In the genomic region with DNA sequence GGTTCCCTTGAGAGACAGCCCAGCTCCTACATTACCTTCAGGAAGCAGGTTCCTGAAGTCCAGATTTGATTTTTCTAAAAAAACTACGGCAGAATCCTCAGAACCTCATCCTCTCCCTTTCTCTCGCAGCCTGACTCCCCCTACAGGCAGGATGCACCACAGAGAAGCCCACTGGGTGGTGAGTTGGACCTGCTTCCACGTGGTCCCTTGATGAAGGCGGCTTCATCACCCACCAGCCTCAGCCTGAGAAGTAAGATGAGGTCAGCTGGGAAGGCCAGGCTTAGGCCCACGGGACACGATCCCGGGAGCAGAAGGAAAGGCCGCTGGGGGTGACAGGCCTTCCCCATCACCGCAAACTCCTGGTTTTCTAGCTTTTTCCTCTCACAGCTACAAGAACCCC, we compare ENCODE assay signal across 11 cellular contexts.
DNase-seq lines count a peak whose midpoint lies in the region; ATAC-seq and TF ChIP-seq lines count a peak whose summit lies in the region.
"Had no signal": no experiment of that assay in that cellular context is flagged by ENCODE, and none has a peak within 500 bp of the region (broad histone marks: within the 10 kb centered on the region; RNA-seq: fewer than 3 reads in every experiment).

No MANE protein-coding gene starts in this region.

- no peaks in the 10 kb centered on the region for H3K9me2 ChIP-seq in SU-DHL-6 (replicated peaks; ENCODE audit: insufficient read depth, low read length)

- no peaks in the 10 kb centered on the region for H4K20me1 ChIP-seq in SU-DHL-6 (ENCODE audit: low read depth, low read length)

- no peak overlapping the region for H2AFZ ChIP-seq in SU-DHL-6 (ENCODE audit: low read depth, low read length, severe bottlenecking)

- H3K36me3 ChIP-seq in SU-DHL-6 (ENCODE audit: low read length) (no peaks in the 10 kb centered on the region), thoracic aorta (peaks cover 48% of the 10 kb centered on the region)

- no peaks in the 10 kb centered on the region for H3K79me2 ChIP-seq in SU-DHL-6 (ENCODE audit: insufficient read depth, low read length)

- TF ChIP-seq CTCF in GM13977 (IDR thresholded peaks at IDR 0.05; ENCODE audit: extremely low read depth, insufficient read depth, missing control alignments), result peak; percentile 33
- TF ChIP-seq CTCF in SU-DHL-6 (IDR thresholded peaks at IDR 0.05; ENCODE audit: insufficient read depth, low read length, poor library complexity, severe bottlenecking), result peak; percentile 60
- peak; percentile 46 for TF ChIP-seq CTCF in fibroblast of pulmonary artery (IDR thresholded peaks at IDR 0.05; ENCODE audit: low read length, missing control alignments)
- TF ChIP-seq CTCF in thoracic aorta (IDR thresholded peaks at IDR 0.05), result peak; percentile 15

- H3K4me3 ChIP-seq in SU-DHL-6 (ENCODE audit: insufficient read depth, low read length, poor library complexity, severe bottlenecking) (no peak overlapping the region), fibroblast of pulmonary artery (replicated peaks; ENCODE audit: low read depth, low read length) (no peak overlapping the region), thoracic aorta (no peak overlapping the region)

- no peak overlapping the region for H3K9ac ChIP-seq in SU-DHL-6 (ENCODE audit: low read length)

- no peaks in the 10 kb centered on the region for H3K27me3 ChIP-seq in SU-DHL-6 (ENCODE audit: low read length)
- no peaks in the 10 kb centered on the region for H3K27me3 ChIP-seq in thoracic aorta (replicated peaks; ENCODE audit: insufficient read depth)

- DNase-seq in GM13977 (ENCODE audit: low spot score) (no peak), fibroblast of pulmonary artery (ENCODE audit: low read depth) (no peak), thoracic aorta (ENCODE audit: low spot score) (no peak), mucosa of gallbladder (ENCODE audit: low spot score) (no peak), HCEC 1CT (no peak)
- DNase-seq: activated CD4-positive, alpha-beta T cell treated with anti-CD3 and anti-CD28 coated beads for 1 hour; activated naive CD4-positive, alpha-beta T cell had no signal

- no peak overlapping the region for H3K4me2 ChIP-seq in SU-DHL-6 (ENCODE audit: low read depth, low read length, poor library complexity, severe bottlenecking)

- H3K27ac ChIP-seq in SU-DHL-6 (ENCODE audit: low read depth, low read length) (no peak overlapping the region), thoracic aorta (peak overlapping the region; percentile 67 to 80)

- H3F3A ChIP-seq in SU-DHL-6 (ENCODE audit: insufficient read depth), result no peaks in the 10 kb centered on the region

- ATAC-seq in thoracic aorta (ENCODE audit: insufficient number of reproducible peaks, low FRiP score, low read depth), result no peak
- no peak for ATAC-seq in GM21528 (IDR thresholded peaks at IDR 0.05; ENCODE audit: low FRiP score, unreplicated experiment)
- ATAC-seq in GM21360 (IDR thresholded peaks at IDR 0.05; ENCODE audit: unreplicated experiment), result no peak
- ATAC-seq: natural killer cell treated with Interleukin-12 subunit alpha and Interleukin-12 subunit beta and Interleukin-15 and Interleukin-18, amount 100 ng/mL, for 72 hours had no signal

- H3K9me3 ChIP-seq in SU-DHL-6 (ENCODE audit: insufficient read depth, low read length) (no peaks in the 10 kb centered on the region), thoracic aorta (no peaks in the 10 kb centered on the region)

- peaks cover 7 to 92% of the 10 kb centered on the region in 2 donors for H3K4me1 ChIP-seq in thoracic aorta (ENCODE audit: control insufficient read depth in 1 of 2, low read depth in 2 of 2)

- in situ Hi-C loops in GM13977 (cut with MboI; ENCODE audit: low pct_unique_long_range_greater_than_20kb, low sequenced_read_pairs, unreplicated experiment), result no loop called here
